In genomic region chr11:31809543-31809856, GRCh38 we compare ENCODE assay signal across 1 cellular context.
TF ChIP-seq lines count a peak whose summit lies in the region.

No MANE protein-coding gene starts in this region.

TF ChIP-seq in HepG2, 621 proteins besides CTCF, POLR2A, EP300 and RAD21:
- TF ChIP-seq PHF8 (CRISPR knock-in tag; IDR thresholded peaks at IDR 0.05) (no peak), CBX2 (IDR thresholded peaks at IDR 0.05; ENCODE audit: low read depth, low read length) (peak; percentile 93; the same call in 1 of the 2 replicates), CBX2 (CRISPR knock-in tag; IDR thresholded peaks at IDR 0.05; ENCODE audit: low read depth) (no peak), KDM3A (CRISPR knock-in tag; IDR thresholded peaks at IDR 0.05; ENCODE audit: low read depth) (no peak), ZFP1 (CRISPR knock-in tag; IDR thresholded peaks at IDR 0.05) (no peak), ZNF776 (CRISPR knock-in tag; IDR thresholded peaks at IDR 0.05) (no peak)
- TF ChIP-seq, protein P1, sequence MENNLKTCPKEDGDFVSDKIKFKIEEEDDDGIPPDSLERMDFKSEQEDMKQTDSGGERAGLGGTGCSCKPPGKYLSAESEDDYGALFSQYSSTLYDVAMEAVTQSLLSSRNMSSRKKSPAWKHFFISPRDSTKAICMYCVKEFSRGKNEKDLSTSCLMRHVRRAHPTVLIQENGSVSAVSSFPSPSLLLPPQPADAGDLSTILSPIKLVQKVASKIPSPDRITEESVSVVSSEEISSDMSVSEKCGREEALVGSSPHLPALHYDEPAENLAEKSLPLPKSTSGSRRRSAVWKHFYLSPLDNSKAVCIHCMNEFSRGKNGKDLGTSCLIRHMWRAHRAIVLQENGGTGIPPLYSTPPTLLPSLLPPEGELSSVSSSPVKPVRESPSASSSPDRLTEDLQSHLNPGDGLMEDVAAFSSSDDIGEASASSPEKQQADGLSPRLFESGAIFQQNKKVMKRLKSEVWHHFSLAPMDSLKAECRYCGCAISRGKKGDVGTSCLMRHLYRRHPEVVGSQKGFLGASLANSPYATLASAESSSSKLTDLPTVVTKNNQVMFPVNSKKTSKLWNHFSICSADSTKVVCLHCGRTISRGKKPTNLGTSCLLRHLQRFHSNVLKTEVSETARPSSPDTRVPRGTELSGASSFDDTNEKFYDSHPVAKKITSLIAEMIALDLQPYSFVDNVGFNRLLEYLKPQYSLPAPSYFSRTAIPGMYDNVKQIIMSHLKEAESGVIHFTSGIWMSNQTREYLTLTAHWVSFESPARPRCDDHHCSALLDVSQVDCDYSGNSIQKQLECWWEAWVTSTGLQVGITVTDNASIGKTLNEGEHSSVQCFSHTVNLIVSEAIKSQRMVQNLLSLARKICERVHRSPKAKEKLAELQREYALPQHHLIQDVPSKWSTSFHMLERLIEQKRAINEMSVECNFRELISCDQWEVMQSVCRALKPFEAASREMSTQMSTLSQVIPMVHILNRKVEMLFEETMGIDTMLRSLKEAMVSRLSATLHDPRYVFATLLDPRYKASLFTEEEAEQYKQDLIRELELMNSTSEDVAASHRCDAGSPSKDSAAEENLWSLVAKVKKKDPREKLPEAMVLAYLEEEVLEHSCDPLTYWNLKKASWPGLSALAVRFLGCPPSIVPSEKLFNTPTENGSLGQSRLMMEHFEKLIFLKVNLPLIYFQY (CRISPR knock-in tag; IDR thresholded peaks at IDR 0.05; ENCODE audit: borderline replicate concordance) = no peak
